8 cellular contexts compared by ENCODE assay signal in the genomic region with DNA sequence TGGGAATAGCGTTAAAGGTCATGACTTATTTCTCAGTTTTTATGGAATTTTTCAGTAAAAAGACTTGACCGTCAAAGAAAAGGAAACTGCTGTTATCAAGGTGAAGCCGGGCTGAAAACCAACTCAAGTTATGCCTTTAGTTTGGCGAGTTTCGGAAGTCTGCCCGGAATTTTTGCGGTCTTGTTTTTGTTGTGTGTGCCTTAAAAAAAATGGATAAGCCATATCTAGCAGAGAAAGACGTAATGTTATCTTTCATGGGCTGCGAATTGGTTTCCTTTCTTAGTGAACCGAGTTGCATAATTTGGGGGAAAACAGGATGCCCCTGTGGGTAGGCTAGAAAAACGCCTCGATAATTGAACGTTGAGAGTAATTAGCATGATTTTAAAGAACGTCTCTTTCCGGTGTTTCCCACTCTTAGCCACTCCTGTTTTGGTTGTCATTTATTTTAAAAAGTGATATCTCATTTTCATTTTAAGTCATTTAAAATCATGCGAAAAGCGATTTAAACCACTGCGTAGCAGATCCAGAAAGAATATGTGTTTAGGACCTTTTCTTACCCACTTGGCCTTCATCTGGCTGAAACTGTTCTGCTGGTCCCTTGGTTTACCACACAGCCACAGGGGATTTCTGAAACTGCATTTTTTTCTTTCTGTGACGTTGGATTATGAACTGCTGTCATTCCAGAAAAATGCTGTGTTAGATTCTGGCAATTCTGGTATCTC. TPM values are rescaled to one million over a fixed set of nuclear protein-coding genes. Genes with fewer than 3 reads are reported as not detected.
DNase-seq lines count a peak whose midpoint lies in the region; ATAC-seq and TF ChIP-seq lines count a peak whose summit lies in the region.

No MANE protein-coding gene starts in this region.

- peaks cover 26 to 32% (median 31%) of the 10 kb centered on the region in 3 donors for H3K36me3 Mint-ChIP-seq in immature natural killer cell

- DNase-seq in GM10266 (ENCODE audit: extremely low spot score): peak; percentile 57
- peak; percentile 71 for DNase-seq in RKO (ENCODE audit: low spot score)
- DNase-seq in adipocyte (ENCODE audit: low read depth): peak; percentile 88
- peak; percentile 69 to 76 (median 71) for DNase-seq in immature natural killer cell
- peak; percentile 21 for DNase-seq in stimulated activated CD4-positive, alpha-beta T cell treated with anti-CD3 and anti-CD28 coated beads, Interleukin-4, amount 100 ng/mL, for 1 hour
- DNase-seq in NCI-H510A (lab: John Stamatoyannopoulos, UW): no peak

- H3K36me3 ChIP-seq in adipocyte (ENCODE audit: control insufficient read depth, insufficient read depth, low read length, severe bottlenecking): peaks cover 39% of the 10 kb centered on the region

- peak overlapping the region; percentile 97 for H3K4me3 ChIP-seq in adipocyte (ENCODE audit: low read length)

- H3K27me3 Mint-ChIP-seq in immature natural killer cell (ENCODE audit: low read depth in 3 of 3): peaks cover 6 to 19% (median 7%) of the 10 kb centered on the region in 3 donors

- H3K4me1 Mint-ChIP-seq in immature natural killer cell: peaks cover 29 to 38% of the 10 kb centered on the region in 2 donors

- H3K4me1 ChIP-seq in adipocyte (ENCODE audit: control insufficient read depth, insufficient read depth, low read length): peaks cover 30% of the 10 kb centered on the region

- peak overlapping the region; percentile 95 to 100 (median 98) for H3K4me3 Mint-ChIP-seq in immature natural killer cell

- ATAC-seq in HG02571 (IDR thresholded peaks at IDR 0.05; ENCODE audit: unreplicated experiment): peak; percentile 20
- no peak for ATAC-seq in GM18867 (IDR thresholded peaks at IDR 0.05; ENCODE audit: unreplicated experiment)

- TF ChIP-seq CTCF in GM10266 (IDR thresholded peaks at IDR 0.05; ENCODE audit: control insufficient read depth, insufficient read depth, low read depth, missing control alignments): no peak

- H3K9me3 Mint-ChIP-seq in immature natural killer cell: no peaks in the 10 kb centered on the region

- no peaks in the 10 kb centered on the region for H3K9me3 ChIP-seq in adipocyte (ENCODE audit: control insufficient read depth, low read length)

- peak overlapping the region; percentile 95 to 99 (median 96) for H3K27ac Mint-ChIP-seq in immature natural killer cell

- H3K9ac ChIP-seq in adipocyte (ENCODE audit: low read length): peak overlapping the region; percentile 97

- H3K27me3 ChIP-seq in adipocyte (replicated peaks; ENCODE audit: control insufficient read depth, insufficient read depth, low read length): no peaks in the 10 kb centered on the region

RNA-seq across cellular contexts. Expression of gene NFKBIZ, which starts 1.2 kb away (rescaled TPM):
- 10 to 100 TPM; 10.5 to 12.1 (median 10.6) TPM for polyA plus RNA-seq in immature natural killer cell
